ENCODE assay signal across 21 cellular contexts in the genomic region with DNA sequence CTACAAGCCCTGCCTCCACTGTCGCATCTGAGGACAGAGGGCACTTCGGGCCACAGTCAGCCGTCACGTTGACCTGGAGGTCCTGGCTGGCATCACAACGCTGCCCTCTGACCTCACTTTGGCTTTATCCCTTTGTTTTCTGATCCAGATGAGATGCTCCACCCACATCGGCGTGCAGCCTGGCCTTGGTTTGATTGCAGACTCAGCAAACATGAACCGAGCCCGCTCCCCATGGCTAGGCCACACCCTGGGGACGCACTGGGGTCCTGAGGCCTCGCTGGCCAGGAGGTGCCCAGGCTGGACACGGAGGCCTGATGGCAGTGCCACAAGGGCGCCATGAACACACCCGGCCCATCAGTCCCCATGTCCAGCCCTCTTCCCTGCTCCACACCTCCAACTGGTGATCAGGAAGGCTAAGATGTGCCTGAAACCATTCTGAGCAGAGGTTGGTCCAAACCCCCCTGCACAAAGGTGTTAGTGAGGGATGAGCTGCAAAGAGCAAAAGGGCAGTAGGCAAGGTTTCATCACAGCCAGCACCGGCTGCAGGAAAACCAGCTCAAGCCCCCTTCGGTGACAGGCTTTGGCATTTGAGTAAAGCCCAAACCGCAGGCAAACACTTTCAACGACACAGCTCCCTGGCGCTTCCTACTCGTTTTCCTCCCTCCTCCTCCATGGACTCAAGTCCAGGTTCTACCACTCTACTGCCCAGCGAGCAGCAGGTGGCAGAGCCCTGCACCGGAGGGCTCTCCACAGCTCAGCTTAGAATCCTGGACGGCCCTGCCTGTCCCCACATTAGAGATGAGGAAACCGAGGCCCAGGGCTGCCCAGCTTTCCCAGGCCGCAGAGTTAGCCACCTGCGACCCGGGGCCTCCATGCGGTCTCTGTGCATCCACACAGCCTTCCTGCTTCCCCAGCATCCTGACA.
"Had no signal": no experiment of that assay in that cellular context is flagged by ENCODE, and none has a peak within 500 bp of the region (broad histone marks: within the 10 kb centered on the region; RNA-seq: fewer than 3 reads in every experiment).

No MANE protein-coding gene starts in this region.

- H3K9me3 Mint-ChIP-seq: dendritic cell treated with granulocyte-macrophage colony-stimulating factor and Interleukin-4, amounts not matched to agents 40 ng/mL and 50 ng/mL, for 4 days; naive thymus-derived CD8-positive, alpha-beta T cell; stimulated activated memory B cell treated with anti-CD40 and anti-IgM and Interleukin-4, amounts not matched to agents 10 μg/mL and 1 μg/mL and 100 μg/mL, for 72 hours had no signal

- DNase-seq: activated CD4-positive, CD25-positive, alpha-beta regulatory T cell treated with anti-CD3 and anti-CD28 coated beads, Interleukin-2, amount 50 U/mL, for 72 hours; activated CD8-positive, alpha-beta memory T cell treated with anti-CD3 and anti-CD28 coated beads for 24 hours; activated CD8-positive, alpha-beta memory T cell treated with anti-CD3 and anti-CD28 coated beads, Interleukin-2, amount 50 U/mL, for 48 hours; activated T-cell treated with anti-CD3 and anti-CD28 coated beads, Interleukin-2, amount 50 U/mL, for 48 hours; effector CD8-positive, alpha-beta T cell; gastrocnemius medialis; kidney; left ventricle myocardium inferior; mesendoderm; spleen; stimulated activated CD4-positive, alpha-beta T cell treated with anti-CD3 and anti-CD28 coated beads, Interleukin-4, amount 100 ng/mL, for 4 hours; upper lobe of right lung had no signal

- H3K4me3 ChIP-seq: cardiac muscle cell, gastrocnemius medialis, left ventricle myocardium inferior, spleen, thoracic aorta, upper lobe of right lung had no signal

- H3K36me3 ChIP-seq: cardiac muscle cell, gastrocnemius medialis, left ventricle myocardium inferior, neutrophil, spleen, thoracic aorta, upper lobe of right lung had no signal

- H3K79me2 ChIP-seq: parathyroid adenoma had no signal

- H3K9ac ChIP-seq: parathyroid adenoma had no signal

- H3K4me3 Mint-ChIP-seq: activated naive CD8-positive, alpha-beta T cell; dendritic cell treated with granulocyte-macrophage colony-stimulating factor and Interleukin-4, amounts not matched to agents 40 ng/mL and 50 ng/mL, for 4 days; naive thymus-derived CD8-positive, alpha-beta T cell; stimulated activated memory B cell treated with anti-CD40 and anti-IgM and Interleukin-4, amounts not matched to agents 10 μg/mL and 1 μg/mL and 100 μg/mL, for 72 hours had no signal

- H2AFZ ChIP-seq: parathyroid adenoma had no signal

- H3K36me3 Mint-ChIP-seq: activated naive CD8-positive, alpha-beta T cell; naive thymus-derived CD8-positive, alpha-beta T cell; stimulated activated memory B cell treated with anti-CD40 and anti-IgM and Interleukin-4, amounts not matched to agents 10 μg/mL and 1 μg/mL and 100 μg/mL, for 72 hours had no signal

- H3K9me3 ChIP-seq: gastrocnemius medialis, left ventricle myocardium inferior, neutrophil, spleen, thoracic aorta, upper lobe of right lung had no signal

- ATAC-seq: esophagus mucosa; gastrocnemius medialis; naive thymus-derived CD8-positive, alpha-beta T cell; stimulated activated memory B cell treated with anti-CD40 and anti-IgM and Interleukin-4, amounts not matched to agents 10 μg/mL and 1 μg/mL and 100 μg/mL, for 72 hours; upper lobe of right lung had no signal

- H3K27ac ChIP-seq: cardiac muscle cell, gastrocnemius medialis, left ventricle myocardium inferior, neutrophil, parathyroid adenoma, spleen, thoracic aorta, upper lobe of right lung had no signal

- H3K27ac Mint-ChIP-seq: activated naive CD8-positive, alpha-beta T cell; dendritic cell treated with granulocyte-macrophage colony-stimulating factor and Interleukin-4, amounts not matched to agents 40 ng/mL and 50 ng/mL, for 4 days; naive thymus-derived CD8-positive, alpha-beta T cell; stimulated activated memory B cell treated with anti-CD40 and anti-IgM and Interleukin-4, amounts not matched to agents 10 μg/mL and 1 μg/mL and 100 μg/mL, for 72 hours had no signal

- H3K27me3 ChIP-seq: cardiac muscle cell, gastrocnemius medialis, neutrophil, upper lobe of right lung had no signal

- H3K4me1 Mint-ChIP-seq: naive thymus-derived CD8-positive, alpha-beta T cell; stimulated activated memory B cell treated with anti-CD40 and anti-IgM and Interleukin-4, amounts not matched to agents 10 μg/mL and 1 μg/mL and 100 μg/mL, for 72 hours had no signal

- H3K4me1 ChIP-seq: parathyroid adenoma, upper lobe of right lung had no signal
